In genomic region chr9:35834260-35835215, GRCh38 we compare ENCODE assay signal across 15 cellular contexts. TPM values are rescaled to one million over a fixed set of nuclear protein-coding genes. Genes with fewer than 3 reads are reported as not detected.
DNase-seq lines count a peak whose midpoint lies in the region; ATAC-seq and TF ChIP-seq lines count a peak whose summit lies in the region.
"Had no signal": no experiment of that assay in that cellular context is flagged by ENCODE, and none has a peak within 500 bp of the region (broad histone marks: within the 10 kb centered on the region; RNA-seq: fewer than 3 reads in every experiment).

No MANE protein-coding gene starts in this region.

- peaks cover 38% of the 10 kb centered on the region for H3K4me1 ChIP-seq in PC-3 (ENCODE audit: insufficient read depth, low read length)

- H3K27me3 ChIP-seq in PC-3 (ENCODE audit: low read length) = no peaks in the 10 kb centered on the region

- H3K9me2 ChIP-seq in PC-3 (replicated peaks; ENCODE audit: low read length) = no peaks in the 10 kb centered on the region

- no peaks in the 10 kb centered on the region for H3K9me3 ChIP-seq in PC-3 (ENCODE audit: low read length)

- in situ Hi-C loops in G401 (cut with HindIII; ENCODE audit: low sequenced_read_pairs) = no loop called here

- H3K27me3 Mint-ChIP-seq in stimulated activated naive B cell treated with anti-CD40 and anti-IgM and Interleukin-4, amounts not matched to agents 10 μg/mL and 1 μg/mL and 100 μg/mL, for 72 hours = no peaks in the 10 kb centered on the region
- H3K27me3 Mint-ChIP-seq: activated CD8-positive, alpha-beta memory T cell treated with anti-CD3 and anti-CD28 coated beads, Interleukin-2, amount 10 ng/mL, durations not matched to agents 7 days and 5 days; effector memory CD8-positive, alpha-beta T cell had no signal

- intact Hi-C loops in PC-3 (cut with micrococcal nuclease) = no loop called here

- H3F3A ChIP-seq in PC-3 (ENCODE audit: low read length, unreplicated experiment) = no peaks in the 10 kb centered on the region

- POLR2A ChIA-PET in PC-3 (lab: Charles Lee; ENCODE audit: unreplicated experiment) = no interaction called here

- DNase-seq in G401 (ENCODE audit: low spot score) = peak; percentile 40
- no peak for DNase-seq in PC-3
- DNase-seq in left lobe of liver (ENCODE audit: low spot score) = peak; percentile 74
- no peak for DNase-seq in stimulated activated naive B cell treated with anti-CD40 and anti-IgM and Interleukin-4, amounts not matched to agents 10 μg/mL and 1 μg/mL and 100 μg/mL, for 72 hours
- DNase-seq in GM20000 (ENCODE audit: low spot score) = no peak
- DNase-seq in activated effector memory CD4-positive, alpha-beta T cell treated with Interleukin-2 at 50 U/mL for 16 hours = no peak
- DNase-seq: activated CD8-positive, alpha-beta memory T cell treated with anti-CD3 and anti-CD28 coated beads, Interleukin-2, amount 10 ng/mL, durations not matched to agents 7 days and 5 days; effector memory CD8-positive, alpha-beta T cell; NCI-H1105 treated with DMSO at 0.1 percent for 48 hours; NCI-H345 had no signal

- ATAC-seq in PC-3 (no peak), left lobe of liver (peak; percentile 66), GM21360 (IDR thresholded peaks at IDR 0.05; ENCODE audit: unreplicated experiment) (no peak)
- ATAC-seq in stimulated activated naive B cell treated with anti-CD40 and anti-IgM and Interleukin-4, amounts not matched to agents 10 μg/mL and 1 μg/mL and 100 μg/mL, for 72 hours (replicated peaks) = no peak

- no peaks in the 10 kb centered on the region for H3K36me3 ChIP-seq in PC-3 (ENCODE audit: low read depth, low read length)
- H3K36me3 ChIP-seq: WERI-Rb-1 had no signal

- no peak for TF ChIP-seq CTCF in PC-3 (conservative IDR thresholded peaks at IDR 0.05; ENCODE audit: low read depth, low read length)
- TF ChIP-seq CTCF in GM20000 (IDR thresholded peaks at IDR 0.05; ENCODE audit: extremely low read depth, missing control alignments) = no peak

- H3K4me2 ChIP-seq in PC-3 (ENCODE audit: low read length) = peak overlapping the region; percentile 76

- peak overlapping the region in 1 of 2 donors; percentile 18 for H3K4me3 Mint-ChIP-seq in stimulated activated naive B cell treated with anti-CD40 and anti-IgM and Interleukin-4, amounts not matched to agents 10 μg/mL and 1 μg/mL and 100 μg/mL, for 72 hours
- H3K4me3 Mint-ChIP-seq: activated CD8-positive, alpha-beta memory T cell treated with anti-CD3 and anti-CD28 coated beads, Interleukin-2, amount 10 ng/mL, durations not matched to agents 7 days and 5 days; effector memory CD8-positive, alpha-beta T cell; mesothelial cell of epicardium had no signal

- H4K20me1 ChIP-seq in PC-3 (ENCODE audit: low read length) = no peaks in the 10 kb centered on the region

- no peaks in the 10 kb centered on the region for H3K79me2 ChIP-seq in PC-3 (ENCODE audit: low read length)

- H3K36me3 Mint-ChIP-seq in stimulated activated naive B cell treated with anti-CD40 and anti-IgM and Interleukin-4, amounts not matched to agents 10 μg/mL and 1 μg/mL and 100 μg/mL, for 72 hours = no peaks in the 10 kb centered on the region
- H3K36me3 Mint-ChIP-seq: activated CD8-positive, alpha-beta memory T cell treated with anti-CD3 and anti-CD28 coated beads, Interleukin-2, amount 10 ng/mL, durations not matched to agents 7 days and 5 days; mesothelial cell of epicardium had no signal

- peak overlapping the region; percentile 49 for H3K27ac Mint-ChIP-seq in stimulated activated naive B cell treated with anti-CD40 and anti-IgM and Interleukin-4, amounts not matched to agents 10 μg/mL and 1 μg/mL and 100 μg/mL, for 72 hours
- H3K27ac Mint-ChIP-seq: activated CD8-positive, alpha-beta memory T cell treated with anti-CD3 and anti-CD28 coated beads, Interleukin-2, amount 10 ng/mL, durations not matched to agents 7 days and 5 days had no signal

- CTCF ChIA-PET in PC-3 (lab: Charles Lee) = interaction anchor here (1.4 kb wide), 1 partner anchor 44 kb away, joined by 4 read pairs; no protein-coding TSS in a partner anchor

- no peak overlapping the region; the same call in 1 of the 2 replicates for H2AFZ ChIP-seq in PC-3 (ENCODE audit: low read length)

- H3K9me3 Mint-ChIP-seq in stimulated activated naive B cell treated with anti-CD40 and anti-IgM and Interleukin-4, amounts not matched to agents 10 μg/mL and 1 μg/mL and 100 μg/mL, for 72 hours = no peaks in the 10 kb centered on the region
- H3K9me3 Mint-ChIP-seq: effector memory CD8-positive, alpha-beta T cell; mesothelial cell of epicardium had no signal

- no peak overlapping the region for H3K4me3 ChIP-seq in PC-3 (ENCODE audit: low read length)

- H3K4me1 Mint-ChIP-seq in stimulated activated naive B cell treated with anti-CD40 and anti-IgM and Interleukin-4, amounts not matched to agents 10 μg/mL and 1 μg/mL and 100 μg/mL, for 72 hours = peaks cover 36 to 53% of the 10 kb centered on the region in 2 donors

- H3K27ac ChIP-seq in PC-3 (ENCODE audit: low read length) = peak overlapping the region; percentile 90
- H3K27ac ChIP-seq: WERI-Rb-1 had no signal

- H3K9ac ChIP-seq in PC-3 (ENCODE audit: low read length) = 0 out of 2 replicates have a peak overlapping the region, but pooled peaks have one; percentile 41

- no TSS peak for BruUV-seq in PC-3 (replicated peaks; lab: Mats Ljungman, UMichigan)

RNA-seq across cellular contexts. Expression of gene TMEM8B, which starts 5.5 kb away (rescaled TPM):
- total RNA-seq in G401 (2014; rRNA removed; shearing (Covaris generic)) = 1.2 and 2.5 TPM in 2 replicates
- total RNA-seq in PC-3 (2014; rRNA removed) (1.6 and 2.4 TPM in 2 replicates), left lobe of liver (4.4 TPM)

RNA-seq across cellular contexts. Expression of gene FAM221B, which starts 6.0 kb away (rescaled TPM):
- total RNA-seq in G401 (2014; rRNA removed; shearing (Covaris generic)) = not detected in 2 replicates
- 0.29 TPM in 1 of 2 replicates, not detected in the other for total RNA-seq in PC-3 (2014; rRNA removed)
- total RNA-seq in left lobe of liver = not detected
- total RNA-seq: activated CD8-positive, alpha-beta memory T cell treated with anti-CD3 and anti-CD28 coated beads, Interleukin-2, amount 10 ng/mL, durations not matched to agents 7 days and 5 days; fibroblast of villous mesenchyme; osteocyte had no signal

RNA-seq across cellular contexts. Expression of gene HINT2, which starts 19.7 kb away (rescaled TPM):
- total RNA-seq in G401 (2014; rRNA removed; shearing (Covaris generic)) = 32.3 and 55.8 TPM in 2 replicates
- 69.7 and 78.5 TPM in 2 replicates for total RNA-seq in PC-3 (2014; rRNA removed)
- total RNA-seq in left lobe of liver = 71.5 TPM

RNA-seq across cellular contexts. Expression of gene SPAG8, which starts 22.5 kb away (rescaled TPM):
- 2.1 and 2.4 TPM in 2 replicates for total RNA-seq in G401 (2014; rRNA removed; shearing (Covaris generic))
- total RNA-seq in PC-3 (2014; rRNA removed) (not detected in 2 replicates), left lobe of liver (0.50 TPM)

RNA-seq across cellular contexts. Expression of gene OR13J1, which starts 35.7 kb away (rescaled TPM):
- not detected in 2 replicates for total RNA-seq in G401 (2014; rRNA removed; shearing (Covaris generic))
- total RNA-seq in PC-3 (2014; rRNA removed) (not detected in 2 replicates), left lobe of liver (not detected)
- total RNA-seq: activated CD8-positive, alpha-beta memory T cell treated with anti-CD3 and anti-CD28 coated beads, Interleukin-2, amount 10 ng/mL, durations not matched to agents 7 days and 5 days; fibroblast of villous mesenchyme; mesothelial cell of epicardium; osteocyte had no signal

Comparison
In these comparisons a context has a peak if more than half of its experiments do, and no peak if none do; other contexts are left out.
1. DNase-seq: peak in G401 (single experiment) and left lobe of liver (single experiment); none in PC-3 (single experiment), stimulated activated naive B cell treated with anti-CD40 and anti-IgM and Interleukin-4, amounts not matched to agents 10 μg/mL and 1 μg/mL and 100 μg/mL, for 72 hours (single experiment), GM20000 (single experiment) and activated effector memory CD4-positive, alpha-beta T cell treated with Interleukin-2 at 50 U/mL for 16 hours (single experiment).